In the genomic region with DNA sequence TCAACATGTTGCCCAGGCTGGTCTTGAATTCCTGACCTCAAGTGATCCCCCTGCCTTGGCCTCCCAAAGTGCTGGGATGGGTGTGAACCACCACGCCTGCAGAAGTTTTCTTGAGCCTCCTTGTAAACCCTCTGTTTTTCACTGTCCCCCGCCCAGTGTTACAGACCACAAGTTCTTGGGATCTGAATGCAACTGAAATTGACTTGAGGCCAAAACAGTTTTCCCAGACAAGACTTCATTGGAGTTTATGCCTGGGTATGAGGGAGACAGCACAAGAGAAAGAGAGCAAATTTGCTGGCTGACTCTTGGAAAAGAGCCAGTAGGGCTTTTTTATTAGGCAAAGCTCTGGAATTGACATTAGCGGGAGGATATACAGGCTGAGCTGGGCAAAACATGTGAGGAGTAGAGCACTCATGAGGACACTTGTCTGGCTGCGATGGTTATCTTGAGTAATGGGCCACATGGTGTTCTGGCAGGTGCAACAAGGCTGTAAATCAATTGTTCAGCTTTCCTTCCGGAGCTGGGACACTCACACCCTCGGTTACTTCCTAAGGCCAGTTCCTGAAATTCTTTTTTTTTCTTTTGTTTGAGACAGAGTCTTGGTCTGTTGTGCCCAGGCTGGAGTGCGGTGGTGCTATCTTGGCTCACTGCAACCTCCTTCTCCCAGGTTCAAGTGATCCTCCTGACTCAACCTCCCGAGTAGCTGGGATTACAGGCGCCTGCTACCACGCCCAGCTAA, we compare ENCODE assay signal across 1 cellular context.
TF ChIP-seq lines count a peak whose summit lies in the region.

No MANE protein-coding gene starts in this region.

TF ChIP-seq in SK-N-SH treated with all-trans-retinoic acid at 6 μM for 48 hours, 23 proteins besides CTCF, POLR2A, EP300 and RAD21 (continued from another document):
- TF ChIP-seq, protein P1, sequence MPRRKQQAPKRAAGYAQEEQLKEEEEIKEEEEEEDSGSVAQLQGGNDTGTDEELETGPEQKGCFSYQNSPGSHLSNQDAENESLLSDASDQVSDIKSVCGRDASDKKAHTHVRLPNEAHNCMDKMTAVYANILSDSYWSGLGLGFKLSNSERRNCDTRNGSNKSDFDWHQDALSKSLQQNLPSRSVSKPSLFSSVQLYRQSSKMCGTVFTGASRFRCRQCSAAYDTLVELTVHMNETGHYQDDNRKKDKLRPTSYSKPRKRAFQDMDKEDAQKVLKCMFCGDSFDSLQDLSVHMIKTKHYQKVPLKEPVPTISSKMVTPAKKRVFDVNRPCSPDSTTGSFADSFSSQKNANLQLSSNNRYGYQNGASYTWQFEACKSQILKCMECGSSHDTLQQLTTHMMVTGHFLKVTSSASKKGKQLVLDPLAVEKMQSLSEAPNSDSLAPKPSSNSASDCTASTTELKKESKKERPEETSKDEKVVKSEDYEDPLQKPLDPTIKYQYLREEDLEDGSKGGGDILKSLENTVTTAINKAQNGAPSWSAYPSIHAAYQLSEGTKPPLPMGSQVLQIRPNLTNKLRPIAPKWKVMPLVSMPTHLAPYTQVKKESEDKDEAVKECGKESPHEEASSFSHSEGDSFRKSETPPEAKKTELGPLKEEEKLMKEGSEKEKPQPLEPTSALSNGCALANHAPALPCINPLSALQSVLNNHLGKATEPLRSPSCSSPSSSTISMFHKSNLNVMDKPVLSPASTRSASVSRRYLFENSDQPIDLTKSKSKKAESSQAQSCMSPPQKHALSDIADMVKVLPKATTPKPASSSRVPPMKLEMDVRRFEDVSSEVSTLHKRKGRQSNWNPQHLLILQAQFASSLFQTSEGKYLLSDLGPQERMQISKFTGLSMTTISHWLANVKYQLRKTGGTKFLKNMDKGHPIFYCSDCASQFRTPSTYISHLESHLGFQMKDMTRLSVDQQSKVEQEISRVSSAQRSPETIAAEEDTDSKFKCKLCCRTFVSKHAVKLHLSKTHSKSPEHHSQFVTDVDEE (CRISPR knock-in tag; IDR thresholded peaks at IDR 0.05), result peak; percentile 91
